Comparison of ENCODE assay signal across 8 cellular contexts in the genomic region with DNA sequence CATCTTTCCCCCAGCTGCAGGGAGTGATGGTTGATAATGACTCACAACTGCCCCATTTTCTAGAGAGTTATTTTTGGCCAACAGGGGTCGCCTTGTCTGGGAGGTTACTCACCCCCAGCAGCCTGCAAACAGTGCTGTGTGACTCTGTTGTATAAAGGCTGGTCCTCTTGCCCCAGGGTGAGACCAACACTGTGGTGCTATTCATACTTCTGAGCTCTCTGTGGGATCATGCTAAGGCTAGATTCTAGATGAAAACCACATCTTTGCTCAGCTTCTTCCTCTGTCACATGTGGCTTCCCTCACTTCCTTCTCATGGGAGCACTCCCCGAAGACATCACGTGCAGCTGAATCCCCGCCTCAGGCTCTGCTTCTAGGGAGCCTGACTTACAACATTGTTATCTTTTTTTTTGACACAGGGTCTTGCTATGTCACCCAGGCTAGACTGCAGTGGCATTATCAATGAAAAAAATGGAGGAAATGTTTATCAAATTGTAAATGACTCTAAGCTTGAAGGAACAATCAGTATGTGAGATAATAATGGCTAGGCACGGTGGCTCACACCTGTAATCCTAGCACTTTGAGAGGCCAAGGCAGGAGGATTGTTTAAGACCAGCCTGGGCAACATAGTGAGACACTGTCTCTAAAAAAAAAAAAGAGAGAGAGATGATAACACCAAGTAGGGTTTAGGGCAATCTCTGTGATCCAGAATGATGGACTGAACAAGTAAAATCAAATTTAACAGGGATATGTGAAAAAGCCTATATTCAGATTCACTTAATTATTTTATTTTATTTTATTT.
DNase-seq lines count a peak whose midpoint lies in the region; ATAC-seq, FAIRE-seq and TF ChIP-seq lines count a peak whose summit lies in the region.

No MANE protein-coding gene starts in this region.

- ATAC-seq in GM21786 (IDR thresholded peaks at IDR 0.05; ENCODE audit: unreplicated experiment), result peak; percentile 43

- TF ChIP-seq CTCF in AG04449 (IDR thresholded peaks at IDR 0.05; ENCODE audit: insufficient read depth, low read length, missing control alignments), result peak; percentile 36

- H3K4me3 ChIP-seq in AG04449 (ENCODE audit: low read depth, low read length), result no peak overlapping the region

- FAIRE-seq in RCC 7860 (lab: Jason Lieb, UNC), result no peak

- DNase-seq in AG04449 (ENCODE audit: low read depth, low spot score), result no peak
- DNase-seq in RKO (ENCODE audit: low spot score), result peak; percentile 69
- DNase-seq in activated T-cell treated with anti-CD3 and anti-CD28 coated beads, Interleukin-2, amount 50 U/mL, for 48 hours, result peak; percentile 77 to 79
- DNase-seq in head of caudate nucleus, result peak in 34 of 42 donors; percentile 6 to 68 (median 38)
- peak; percentile 52 to 73 for DNase-seq in stimulated activated CD4-positive, alpha-beta T cell treated with anti-CD3 and anti-CD28 coated beads, Interleukin-15, amount 100 ng/mL, for 48 hours (ENCODE audit: low read depth in 2 of 2)
- no peak for DNase-seq in NCI-H2227 (lab: John Stamatoyannopoulos, UW; ENCODE audit: unreplicated experiment)
- no peak for DNase-seq in RCC 7860 (ENCODE audit: low spot score)

- intact Hi-C loops in head of caudate nucleus (cut with DNase I), result no loop called here

- POLR2A ChIA-PET in AG04449 (lab: Yijun Ruan, JAX), result no interaction called here

- CTCF ChIA-PET in AG04449 (lab: Yijun Ruan, JAX), result interaction anchor here (0.6 to 2.5 kb wide), 11 partner anchors 8 to 317 kb away, joined by 3 to 15 read pairs (median 4); no protein-coding TSS in a partner anchor

Comparison
In these comparisons a context has a peak if more than half of its experiments do, and no peak if none do; other contexts are left out.
1. DNase-seq: peak in RKO (single experiment), activated T-cell treated with anti-CD3 and anti-CD28 coated beads, Interleukin-2, amount 50 U/mL, for 48 hours (2 of 2), head of caudate nucleus (34 of 42) and stimulated activated CD4-positive, alpha-beta T cell treated with anti-CD3 and anti-CD28 coated beads, Interleukin-15, amount 100 ng/mL, for 48 hours (2 of 2); none in AG04449 (single experiment), NCI-H2227 (single experiment) and RCC 7860 (single experiment).